21 cellular contexts compared by ENCODE assay signal in the genomic region with DNA sequence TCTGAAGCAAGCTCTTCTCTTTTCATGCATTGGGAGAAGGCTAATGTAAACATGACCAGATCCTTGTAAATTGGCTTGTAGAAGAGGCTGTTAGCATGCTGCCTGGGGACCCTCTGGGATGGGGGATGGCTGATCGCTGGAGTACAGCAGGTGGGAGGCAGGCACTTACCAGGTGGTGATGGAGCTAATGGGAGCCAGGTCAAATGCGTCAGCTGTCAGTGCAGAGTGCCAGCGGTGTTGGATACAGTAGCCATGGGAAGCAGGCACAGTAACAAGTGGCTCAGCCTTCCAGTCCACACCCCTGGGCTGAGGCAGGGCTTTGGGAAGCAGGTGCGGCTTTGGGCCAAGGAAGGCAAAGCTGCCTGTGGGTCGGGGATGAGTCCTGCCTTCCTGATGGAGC.
DNase-seq lines count a peak whose midpoint lies in the region; ATAC-seq and TF ChIP-seq lines count a peak whose summit lies in the region.
"Had no signal": no experiment of that assay in that cellular context is flagged by ENCODE, and none has a peak within 500 bp of the region (broad histone marks: within the 10 kb centered on the region; RNA-seq: fewer than 3 reads in every experiment).

No MANE protein-coding gene starts in this region.

- no peaks in the 10 kb centered on the region for H3K9me2 ChIP-seq in hepatocyte (replicated peaks; ENCODE audit: insufficient read depth)

- H3K4me2 ChIP-seq in hepatocyte = no peak overlapping the region

- TF ChIP-seq CTCF in endodermal cell (conservative IDR thresholded peaks at IDR 0.05) (no peak), hepatocyte (IDR thresholded peaks at IDR 0.05; ENCODE audit: poor library complexity) (no peak)

- no peaks in the 10 kb centered on the region for H3K27me3 ChIP-seq in endodermal cell (ENCODE audit: control insufficient read depth, insufficient read depth, low read length, poor library complexity, severe bottlenecking)
- H3K27me3 ChIP-seq in hepatocyte = no peaks in the 10 kb centered on the region
- H3K27me3 ChIP-seq: tibial nerve had no signal

- H4K20me1 ChIP-seq in hepatocyte (ENCODE audit: insufficient read depth, poor library complexity, severe bottlenecking) = no peaks in the 10 kb centered on the region

- no peak overlapping the region for H2AFZ ChIP-seq in hepatocyte

- H3K79me2 ChIP-seq in hepatocyte = no peaks in the 10 kb centered on the region

- H3K9me3 ChIP-seq in endodermal cell (ENCODE audit: control insufficient read depth, low read length) = no peaks in the 10 kb centered on the region
- no peaks in the 10 kb centered on the region for H3K9me3 ChIP-seq in hepatocyte (ENCODE audit: low read depth)
- H3K9me3 ChIP-seq: tibial nerve had no signal

- H3K4me1 Mint-ChIP-seq in endodermal cell = peaks cover 8% of the 10 kb centered on the region
- H3K4me1 Mint-ChIP-seq: naive thymus-derived CD8-positive, alpha-beta T cell; T-cell had no signal

- no peaks in the 10 kb centered on the region for H3K27me3 Mint-ChIP-seq in endodermal cell (ENCODE audit: insufficient read depth)

- WGBS in endodermal cell (ENCODE audit: insufficient coverage in 1 of 2, insufficient read length in 1 of 2), 2 experiments = 83 to 100% methylated on average over 2 to 5 of the region's 5 CpGs
- WGBS in hepatocyte (ENCODE audit: low lambda C conversion rate, missing lambda C conversion rate) = 86% methylated on average over 5 of the region's 5 CpGs

- ATAC-seq in GM21526 (IDR thresholded peaks at IDR 0.05; ENCODE audit: low FRiP score, unreplicated experiment) = no peak
- ATAC-seq: GM12878; naive thymus-derived CD8-positive, alpha-beta T cell; Right ventricle myocardium inferior; T-cell had no signal

- no peaks in the 10 kb centered on the region for H3K36me3 Mint-ChIP-seq in endodermal cell (ENCODE audit: low read depth)
- H3K36me3 Mint-ChIP-seq: brain; naive thymus-derived CD8-positive, alpha-beta T cell; T-cell had no signal

- H3K9ac ChIP-seq in endodermal cell (ENCODE audit: extremely low read depth, low read length, poor library complexity, severe bottlenecking) = no peak overlapping the region

- H3K36me3 ChIP-seq in endodermal cell (ENCODE audit: control insufficient read depth, insufficient read depth, low read length) (no peaks in the 10 kb centered on the region), hepatocyte (replicated peaks; ENCODE audit: insufficient read depth, low read depth) (no peaks in the 10 kb centered on the region)
- H3K36me3 ChIP-seq: tibial nerve had no signal

- no peak overlapping the region for H3K4me3 Mint-ChIP-seq in endodermal cell
- H3K4me3 Mint-ChIP-seq: naive thymus-derived CD8-positive, alpha-beta T cell; T-cell had no signal

- H3K27ac ChIP-seq in endodermal cell (ENCODE audit: low read depth, low read length) (peak overlapping the region; percentile 12), caudate nucleus (ENCODE audit: low read depth, low read length) (no peak overlapping the region), hepatocyte (no peak overlapping the region)
- H3K27ac ChIP-seq: tibial nerve had no signal

- no peak overlapping the region for H3K27ac Mint-ChIP-seq in endodermal cell
- H3K27ac Mint-ChIP-seq: activated T-helper 2 cell treated with anti-CD3 and anti-CD28 coated beads, Interferon-gamma antibody, Interleukin-2, Interleukin-4, amounts not matched to agents 10 μg/mL and 5 μg/mL and 100 μg/mL, durations not matched to agents 14 hours and 24 hours and 36 hours; naive thymus-derived CD8-positive, alpha-beta T cell; T-cell had no signal

- DNase-seq in DMS79 (lab: John Stamatoyannopoulos, UW) (peak; percentile 56), NCI-H146 treated with DMSO at 0.1 percent for 48 hours (lab: John Stamatoyannopoulos, UW; ENCODE audit: unreplicated experiment) (peak; percentile 100), NCI-H2196 treated with DMSO at 0.1 percent for 48 hours (lab: John Stamatoyannopoulos, UW; ENCODE audit: unreplicated experiment) (peak; percentile 27), endodermal cell (no peak), caudate nucleus (lab: John Stamatoyannopoulos, UW) (no peak), hepatocyte (ENCODE audit: low spot score) (no peak), middle frontal gyrus (ENCODE audit: extremely low spot score, low spot score) (no peak)
- DNase-seq: activated CD4-positive, alpha-beta T cell treated with anti-CD3 and anti-CD28 coated beads for 48 hours; C1 segment of cervical spinal cord; mesendoderm; naive thymus-derived CD8-positive, alpha-beta T cell; OCI-M1; posterior cingulate gyrus; stimulated activated naive CD4-positive, alpha-beta T cell treated with Interleukin-2 at 50 U/mL for 16 hours; T-cell had no signal

- H3K4me3 ChIP-seq in endodermal cell (ENCODE audit: low read length) (no peak overlapping the region), hepatocyte (no peak overlapping the region)
- H3K4me3 ChIP-seq: GM12878, tibial nerve had no signal

- H3K9me3 Mint-ChIP-seq in endodermal cell = no peaks in the 10 kb centered on the region
- H3K9me3 Mint-ChIP-seq: activated T-helper 2 cell treated with anti-CD3 and anti-CD28 coated beads, Interferon-gamma antibody, Interleukin-2, Interleukin-4, amounts not matched to agents 10 μg/mL and 5 μg/mL and 100 μg/mL, durations not matched to agents 14 hours and 24 hours and 36 hours had no signal

- H3K4me1 ChIP-seq in endodermal cell (ENCODE audit: control insufficient read depth, insufficient read depth, low read length) = no peaks in the 10 kb centered on the region
- no peaks in the 10 kb centered on the region for H3K4me1 ChIP-seq in hepatocyte (ENCODE audit: insufficient read depth)
- H3K4me1 ChIP-seq: tibial nerve had no signal

Comparison
In these comparisons a context has a peak if more than half of its experiments do, and no peak if none do; other contexts are left out.
1. DNase-seq: peak in DMS79 (single experiment), NCI-H146 treated with DMSO at 0.1 percent for 48 hours (single experiment) and NCI-H2196 treated with DMSO at 0.1 percent for 48 hours (single experiment); none in endodermal cell (single experiment), caudate nucleus (0 of 61), hepatocyte (single experiment) and middle frontal gyrus (single experiment).